ENCODE assay signal across 9 cellular contexts in genomic region chr1:212289262-212290077, GRCh38. TPM values are rescaled to one million over a fixed set of nuclear protein-coding genes. Genes with fewer than 3 reads are reported as not detected.
DNase-seq lines count a peak whose midpoint lies in the region; ATAC-seq lines count a peak whose summit lies in the region.
"Had no signal": no experiment of that assay in that cellular context is flagged by ENCODE, and none has a peak within 500 bp of the region (broad histone marks: within the 10 kb centered on the region; RNA-seq: fewer than 3 reads in every experiment).

No MANE protein-coding gene starts in this region.

- CTCF ChIA-PET in activated CD4-positive, alpha-beta T cell treated with anti-CD3 and anti-CD28 coated beads, Interleukin-2, amount 10 ng/mL, durations not matched to agents 7 days and 5 days (lab: Charles Lee), result no interaction called here

- peak overlapping the region; percentile 14 for H3K4me3 Mint-ChIP-seq in activated CD4-positive, alpha-beta T cell treated with anti-CD3 and anti-CD28 coated beads, Interleukin-2, amount 10 ng/mL, durations not matched to agents 7 days and 5 days
- peak overlapping the region; percentile 74 for H3K4me3 Mint-ChIP-seq in central memory CD8-positive, alpha-beta T cell
- H3K4me3 Mint-ChIP-seq in stimulated activated effector memory CD8-positive, alpha-beta T cell treated with anti-CD3 and anti-CD28 coated beads, Interleukin-12 subunit alpha, Interleukin-12 subunit beta, amount 100 ng/mL, for 72 hours, result peak overlapping the region; percentile 94

- peak overlapping the region; percentile 38 for H3K27ac ChIP-seq in Karpas-422 (ENCODE audit: low read length)

- peaks cover 17% of the 10 kb centered on the region for H3K36me3 Mint-ChIP-seq in activated CD4-positive, alpha-beta T cell treated with anti-CD3 and anti-CD28 coated beads, Interleukin-2, amount 10 ng/mL, durations not matched to agents 7 days and 5 days (ENCODE audit: low read depth)
- peaks cover 23% of the 10 kb centered on the region for H3K36me3 Mint-ChIP-seq in central memory CD8-positive, alpha-beta T cell (ENCODE audit: insufficient read depth)
- H3K36me3 Mint-ChIP-seq in stimulated activated effector memory CD8-positive, alpha-beta T cell treated with anti-CD3 and anti-CD28 coated beads, Interleukin-12 subunit alpha, Interleukin-12 subunit beta, amount 100 ng/mL, for 72 hours, result peaks cover 16% of the 10 kb centered on the region

- H3K4me1 ChIP-seq in Karpas-422 (ENCODE audit: low read length), result peaks cover 65% of the 10 kb centered on the region

- no peaks in the 10 kb centered on the region for H3K36me3 ChIP-seq in Karpas-422 (ENCODE audit: insufficient read depth, low read length)

- peak overlapping the region; percentile 23 for H3K9ac ChIP-seq in Karpas-422 (ENCODE audit: low read length)

- no peaks in the 10 kb centered on the region for H3K9me2 ChIP-seq in Karpas-422 (replicated peaks; ENCODE audit: insufficient read depth, low read length)

- DNase-seq in activated CD4-positive, alpha-beta T cell treated with anti-CD3 and anti-CD28 coated beads, Interleukin-2, amount 10 ng/mL, durations not matched to agents 7 days and 5 days, result no peak
- DNase-seq in activated CD4-positive, alpha-beta T cell treated with anti-CD3 and anti-CD28 coated beads, Interleukin-2, amount 50 U/mL, for 4 hours, result no peak
- DNase-seq in Karpas-422 (peak; percentile 39), NCI-H748 (lab: John Stamatoyannopoulos, UW; ENCODE audit: unreplicated experiment) (no peak), iPS-NIHi11 (ENCODE audit: low spot score) (no peak)
- no peak for DNase-seq in central memory CD8-positive, alpha-beta T cell (ENCODE audit: low spot score in 2 of 2)
- no peak for DNase-seq in stimulated activated effector memory CD8-positive, alpha-beta T cell treated with anti-CD3 and anti-CD28 coated beads, Interleukin-12 subunit alpha, Interleukin-12 subunit beta, amount 100 ng/mL, for 72 hours (ENCODE audit: low spot score in 2 of 2)
- DNase-seq: NCI-H1436 had no signal

- no peak overlapping the region for H2AFZ ChIP-seq in Karpas-422 (ENCODE audit: low read length)

- no peaks in the 10 kb centered on the region for H4K20me1 ChIP-seq in Karpas-422 (ENCODE audit: insufficient read depth, low read depth, low read length)

- no peaks in the 10 kb centered on the region for H3K9me3 Mint-ChIP-seq in activated CD4-positive, alpha-beta T cell treated with anti-CD3 and anti-CD28 coated beads, Interleukin-2, amount 10 ng/mL, durations not matched to agents 7 days and 5 days
- no peaks in the 10 kb centered on the region for H3K9me3 Mint-ChIP-seq in central memory CD8-positive, alpha-beta T cell
- H3K9me3 Mint-ChIP-seq in stimulated activated effector memory CD8-positive, alpha-beta T cell treated with anti-CD3 and anti-CD28 coated beads, Interleukin-12 subunit alpha, Interleukin-12 subunit beta, amount 100 ng/mL, for 72 hours, result no peaks in the 10 kb centered on the region

- H3K4me3 ChIP-seq in Karpas-422 (ENCODE audit: low read length), result peak overlapping the region; percentile 26; the same call in 1 of the 2 replicates

- no peaks in the 10 kb centered on the region for H3K9me3 ChIP-seq in Karpas-422 (ENCODE audit: low read length)

- no peak for ATAC-seq in central memory CD8-positive, alpha-beta T cell (replicated peaks; ENCODE audit: extremely low read depth, poor library complexity, severe bottlenecking)
- no peak for ATAC-seq in stimulated activated effector memory CD8-positive, alpha-beta T cell treated with anti-CD3 and anti-CD28 coated beads, Interleukin-12 subunit alpha, Interleukin-12 subunit beta, amount 100 ng/mL, for 72 hours
- ATAC-seq in GM21717 (IDR thresholded peaks at IDR 0.05; ENCODE audit: unreplicated experiment), result no peak

- H3K27me3 Mint-ChIP-seq in activated CD4-positive, alpha-beta T cell treated with anti-CD3 and anti-CD28 coated beads, Interleukin-2, amount 10 ng/mL, durations not matched to agents 7 days and 5 days, result no peaks in the 10 kb centered on the region
- no peaks in the 10 kb centered on the region for H3K27me3 Mint-ChIP-seq in central memory CD8-positive, alpha-beta T cell

- peaks cover 82% of the 10 kb centered on the region for H3K79me2 ChIP-seq in Karpas-422 (ENCODE audit: low read length)

- H3K4me2 ChIP-seq in Karpas-422 (ENCODE audit: low read depth, low read length, poor library complexity, severe bottlenecking), result peak overlapping the region; percentile 83

- H3K27me3 ChIP-seq in Karpas-422 (ENCODE audit: low read length), result no peaks in the 10 kb centered on the region

- POLR2A ChIA-PET in activated CD4-positive, alpha-beta T cell treated with anti-CD3 and anti-CD28 coated beads, Interleukin-2, amount 10 ng/mL, durations not matched to agents 7 days and 5 days (lab: Charles Lee), result no interaction called here

- no peak overlapping the region for H3K27ac Mint-ChIP-seq in activated CD4-positive, alpha-beta T cell treated with anti-CD3 and anti-CD28 coated beads, Interleukin-2, amount 10 ng/mL, durations not matched to agents 7 days and 5 days
- H3K27ac Mint-ChIP-seq in central memory CD8-positive, alpha-beta T cell (ENCODE audit: low read depth), result peak overlapping the region; percentile 4
- H3K27ac Mint-ChIP-seq in stimulated activated effector memory CD8-positive, alpha-beta T cell treated with anti-CD3 and anti-CD28 coated beads, Interleukin-12 subunit alpha, Interleukin-12 subunit beta, amount 100 ng/mL, for 72 hours, result no peak overlapping the region

- peaks cover 61% of the 10 kb centered on the region for H3K4me1 Mint-ChIP-seq in activated CD4-positive, alpha-beta T cell treated with anti-CD3 and anti-CD28 coated beads, Interleukin-2, amount 10 ng/mL, durations not matched to agents 7 days and 5 days
- peaks cover 68% of the 10 kb centered on the region for H3K4me1 Mint-ChIP-seq in central memory CD8-positive, alpha-beta T cell
- H3K4me1 Mint-ChIP-seq in stimulated activated effector memory CD8-positive, alpha-beta T cell treated with anti-CD3 and anti-CD28 coated beads, Interleukin-12 subunit alpha, Interleukin-12 subunit beta, amount 100 ng/mL, for 72 hours, result peaks cover 63% of the 10 kb centered on the region

RNA-seq across cellular contexts. Expression of gene PPP2R5A, which starts 4.3 kb away (rescaled TPM):
- total RNA-seq in activated CD4-positive, alpha-beta T cell treated with anti-CD3 and anti-CD28 coated beads, Interleukin-2, amount 10 ng/mL, durations not matched to agents 7 days and 5 days, result 10 to 100 TPM; 59.9 to 63.9 TPM
- total RNA-seq in Karpas-422 (2014; rRNA removed; shearing (Covaris generic); ENCODE audit: low replicate concordance), result 31.3 and 41.6 TPM in 2 replicates

Comparison
In these comparisons a context has a peak if more than half of its experiments do, and no peak if none do; other contexts are left out.
1. H3K4me3 Mint-ChIP-seq: peak in every context shown above with its lines; median percentile 94 in stimulated activated effector memory CD8-positive, alpha-beta T cell treated with anti-CD3 and anti-CD28 coated beads, Interleukin-12 subunit alpha, Interleukin-12 subunit beta, amount 100 ng/mL, for 72 hours; 74 in central memory CD8-positive, alpha-beta T cell; 14 in activated CD4-positive, alpha-beta T cell treated with anti-CD3 and anti-CD28 coated beads, Interleukin-2, amount 10 ng/mL, durations not matched to agents 7 days and 5 days.